1 cellular context compared by ENCODE assay signal in genomic region chr18:44636241-44636640, GRCh38.
A peak's percentile ranks its signal among the peaks of the same experiment; 100 is the strongest.
TF ChIP-seq lines count a peak whose summit lies in the region.

No MANE protein-coding gene starts in this region.

TF ChIP-seq in GM12878, 131 proteins besides CTCF, POLR2A, EP300 and RAD21 (continued from another document):
- TF ChIP-seq PKNOX1 (IDR thresholded peaks at IDR 0.05), result peak; percentile 28; the same call in 1 of the 2 replicates
- 0 out of 2 replicates have a peak, but pooled peaks have one; percentile 34 for TF ChIP-seq NBN (IDR thresholded peaks at IDR 0.05)
- TF ChIP-seq BCL11A (IDR thresholded peaks at IDR 0.05; ENCODE audit: low read depth, low read length), result no peak
- peak; percentile 40; the same call in 1 of the 2 replicates for TF ChIP-seq IKZF1 (conservative IDR thresholded peaks at IDR 0.05)
- peak; percentile 19; the same call in 1 of the 2 replicates for TF ChIP-seq MTA2 (IDR thresholded peaks at IDR 0.05; ENCODE audit: low read depth)
- TF ChIP-seq ATF7 (IDR thresholded peaks at IDR 0.05; ENCODE audit: low read depth), result 0 out of 2 replicates have a peak, but pooled peaks have one; percentile 22
- peak; percentile 65 to 74; a peak in 3 of 4 replicates for TF ChIP-seq IKZF2 (IDR thresholded peaks at IDR 0.05)
- TF ChIP-seq PBX3 (IDR thresholded peaks at IDR 0.05; ENCODE audit: insufficient replicate concordance, low read depth, low read length), result no peak
- TF ChIP-seq SPI1 (IDR thresholded peaks at IDR 0.05; ENCODE audit: borderline replicate concordance, insufficient read depth, low read depth, low read length), result peak; percentile 85
